8 cellular contexts compared by ENCODE assay signal in the genomic region with DNA sequence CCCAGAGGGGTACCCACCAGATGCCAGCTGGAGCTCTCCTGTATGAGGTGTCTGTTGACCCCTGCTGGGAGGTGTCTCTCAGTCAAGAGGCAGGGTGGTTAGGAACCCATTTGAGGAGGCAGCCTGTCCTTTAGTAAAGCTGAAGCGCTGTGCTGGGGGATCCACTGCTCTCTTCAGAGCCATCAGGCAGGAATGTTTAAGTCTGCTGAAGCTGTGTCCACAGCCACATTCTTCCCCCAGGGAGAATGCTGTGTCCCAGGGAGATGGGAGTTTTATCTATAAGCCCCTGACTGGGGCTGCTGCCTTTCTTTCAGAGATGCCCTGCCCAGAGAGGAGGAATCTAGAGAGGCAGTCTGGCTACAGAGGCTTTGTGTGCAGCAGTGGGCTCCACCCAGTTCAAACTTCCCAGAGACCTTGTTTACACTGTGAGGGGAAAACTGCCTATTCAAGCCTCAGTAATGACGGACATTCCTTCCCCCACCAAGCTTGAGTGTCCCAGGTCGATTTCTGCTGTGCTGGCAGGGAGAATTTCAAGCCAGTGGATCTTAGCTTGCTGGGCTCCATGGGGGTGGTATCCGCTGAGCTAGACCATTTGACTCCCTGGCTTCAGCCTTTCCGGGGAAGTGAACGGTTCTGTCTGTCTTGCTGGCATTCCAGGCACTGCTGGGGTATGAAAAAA.
A peak's percentile ranks its signal among the peaks of the same experiment; 100 is the strongest.
DNase-seq lines count a peak whose midpoint lies in the region; TF ChIP-seq lines count a peak whose summit lies in the region.
"Not testable (repeated sequence)": the region's sequence is repeated elsewhere in the genome, so short reads cannot be mapped to it uniquely, and the experiment has no call there.

No MANE protein-coding gene starts in this region.

- H4K91ac ChIP-seq in mesenchymal stem cell (ENCODE audit: low read length); neuronal stem cell (ENCODE audit: low read depth, low read length, poor library complexity): not testable (repeated sequence)

- H3K4me3 ChIP-seq in cardiac muscle cell; mesenchymal stem cell (ENCODE audit: insufficient read depth in 1 of 2, low read depth in 1 of 2, low read length in 2 of 2); neuronal stem cell (ENCODE audit: low read length in 2 of 2): not testable (repeated sequence)

- not testable (repeated sequence) for H2AFZ ChIP-seq in mesenchymal stem cell (ENCODE audit: low read depth, low read length)
- H2AFZ ChIP-seq in neuronal stem cell (ENCODE audit: low read length) = peak overlapping the region; percentile 80

- H3K18ac ChIP-seq in mesenchymal stem cell (ENCODE audit: low read depth in 1 of 2, low read length in 2 of 2) = peak overlapping the region; percentile 54 to 66
- H3K18ac ChIP-seq in neuronal stem cell (ENCODE audit: low read length) = peak overlapping the region; percentile 83

- H3K4ac ChIP-seq in mesenchymal stem cell (ENCODE audit: low read depth in 1 of 2, low read length in 2 of 2) = peak overlapping the region in 1 of 2 experiments; percentile 51
- H3K4ac ChIP-seq in neuronal stem cell (ENCODE audit: low read length) = not testable (repeated sequence)

- peak overlapping the region; percentile 23 for H3K27ac ChIP-seq in cardiac muscle cell
- H3K27ac ChIP-seq in mesenchymal stem cell (ENCODE audit: low read length, poor library complexity, severe bottlenecking) = not testable (repeated sequence)
- H3K27ac ChIP-seq in neuronal stem cell (replicated peaks; ENCODE audit: low read length) = peak overlapping the region; percentile 80

- H3K4me1 ChIP-seq in cardiac muscle cell (ENCODE audit: low read depth); mesenchymal stem cell (ENCODE audit: control insufficient read depth, insufficient read depth, low read depth, low read length); neuronal stem cell (ENCODE audit: control insufficient read depth in 2 of 2, insufficient read depth in 1 of 2, low read depth in 1 of 2, low read length in 2 of 2): not testable (repeated sequence)

- H3K9ac ChIP-seq in mesenchymal stem cell (ENCODE audit: low read length); neuronal stem cell (ENCODE audit: low read depth, low read length, poor library complexity): not testable (repeated sequence)

- H3K9me3 ChIP-seq in cardiac muscle cell (ENCODE audit: low read depth); mesenchymal stem cell (ENCODE audit: control insufficient read depth, low read length); neuronal stem cell (replicated peaks in 1 of 2; ENCODE audit: control insufficient read depth in 2 of 2, insufficient read depth in 1 of 2, low read depth in 1 of 2, low read length in 2 of 2): not testable (repeated sequence)

- not testable (repeated sequence) for H3K27me3 ChIP-seq in cardiac muscle cell; mesenchymal stem cell (ENCODE audit: control insufficient read depth in 1 of 2, insufficient read depth in 1 of 2, low read length in 2 of 2); neuronal stem cell (ENCODE audit: control insufficient read depth in 3 of 3, insufficient read depth in 3 of 3, low read depth in 1 of 3, low read length in 3 of 3)

- not testable (repeated sequence) for H2BK12ac ChIP-seq in mesenchymal stem cell (ENCODE audit: low read length in 2 of 2)
- peak overlapping the region; percentile 10 for H2BK12ac ChIP-seq in neuronal stem cell (ENCODE audit: low read length)

- H3K14ac ChIP-seq in mesenchymal stem cell (ENCODE audit: low read length in 2 of 2); neuronal stem cell (ENCODE audit: low read length): not testable (repeated sequence)

- WGBS in mesenchymal stem cell = 67% methylated on average over 6 of the region's 6 CpGs
- no CpG with 5 or more reads among the region's 6 CpGs for WGBS in neuronal stem cell (ENCODE audit: extremely low coverage in 2 of 2, insufficient read length in 2 of 2, insufficient replicate concordance in 1 of 2), 2 donors

- not testable (repeated sequence) for TF ChIP-seq CTCF in cardiac muscle cell (IDR thresholded peaks at IDR 0.05; ENCODE audit: low read depth, low read length)

- not testable (repeated sequence) for H2BK5ac ChIP-seq in mesenchymal stem cell (ENCODE audit: low read depth, low read length, poor library complexity, severe bottlenecking); neuronal stem cell (ENCODE audit: low read length)

- DNase-seq in ELF-1 (ENCODE audit: low read depth, low spot score) (peak; percentile 84), HuH-7 (ENCODE audit: low spot score) (peak; percentile 16), NCI-H748 (lab: John Stamatoyannopoulos, UW; ENCODE audit: unreplicated experiment) (peak; percentile 17), brain pericyte (ENCODE audit: low read depth, low spot score) (peak; percentile 3), mesenchymal stem cell (peak; percentile 38), smooth muscle cell of the brain vasculature (ENCODE audit: low read depth, low spot score) (peak; percentile 10)
- DNase-seq in cardiac muscle cell (ENCODE audit: low read depth in 1 of 2, low spot score in 1 of 2); neuronal stem cell (ENCODE audit: low spot score): not testable (repeated sequence)

- H2AK5ac ChIP-seq in mesenchymal stem cell (ENCODE audit: low read length, severe bottlenecking); neuronal stem cell (ENCODE audit: low read depth, low read length): not testable (repeated sequence)

- not testable (repeated sequence) for H3K23ac ChIP-seq in mesenchymal stem cell (ENCODE audit: low read length in 2 of 2); neuronal stem cell (ENCODE audit: low read depth, low read length, poor library complexity)

- not testable (repeated sequence) for H3K79me1 ChIP-seq in mesenchymal stem cell (replicated peaks; ENCODE audit: low read length, poor library complexity, severe bottlenecking); neuronal stem cell (ENCODE audit: low read depth, low read length)

- H2BK120ac ChIP-seq in mesenchymal stem cell (ENCODE audit: low read depth, low read length); neuronal stem cell (ENCODE audit: low read depth, low read length): not testable (repeated sequence)

- H2BK15ac ChIP-seq in mesenchymal stem cell (ENCODE audit: low read depth, poor library complexity, severe bottlenecking); neuronal stem cell (ENCODE audit: low read length): not testable (repeated sequence)

- peak overlapping the region; percentile 54 for H4K8ac ChIP-seq in mesenchymal stem cell (ENCODE audit: low read length)
- not testable (repeated sequence) for H4K8ac ChIP-seq in neuronal stem cell (ENCODE audit: low read depth, low read length)

- H3K4me2 ChIP-seq in mesenchymal stem cell (ENCODE audit: low read length, poor library complexity, severe bottlenecking); neuronal stem cell (ENCODE audit: insufficient read depth, low read length, poor library complexity, severe bottlenecking): not testable (repeated sequence)

- not testable (repeated sequence) for H3K36me3 ChIP-seq in cardiac muscle cell; mesenchymal stem cell (ENCODE audit: control insufficient read depth in 1 of 2, insufficient read depth in 2 of 2, low read depth in 1 of 2, low read length in 2 of 2); neuronal stem cell (replicated peaks in 1 of 2; ENCODE audit: control insufficient read depth in 2 of 2, insufficient read depth in 2 of 2, low read length in 2 of 2)
